ENCODE assay signal across 1 cellular context in genomic region chr2:101234169-101234938, GRCh38.
TF ChIP-seq lines count a peak whose summit lies in the region.

No MANE protein-coding gene starts in this region.

TF ChIP-seq in HepG2, 621 proteins besides CTCF, POLR2A, EP300 and RAD21 (continued from another document):
- TF ChIP-seq HNRNPL (IDR thresholded peaks at IDR 0.05; ENCODE audit: low read depth, low read length) (no peak), PAXIP1 (CRISPR knock-in tag; conservative IDR thresholded peaks at IDR 0.05) (peak; percentile 65), HMGXB3 (CRISPR knock-in tag; IDR thresholded peaks at IDR 0.05; ENCODE audit: borderline replicate concordance) (peak; percentile 23; the same call in 1 of the 2 replicates), ZNF720 (CRISPR knock-in tag; IDR thresholded peaks at IDR 0.05) (no peak), ZFP36L2 (CRISPR knock-in tag; IDR thresholded peaks at IDR 0.05) (no peak), FOXP1 (IDR thresholded peaks at IDR 0.05) (no peak), FOXP1 (CRISPR knock-in tag; IDR thresholded peaks at IDR 0.05) (peak; percentile 52; the same call in 1 of the 2 replicates), MAX (IDR thresholded peaks at IDR 0.05) (peak; percentile 37; the same call in 1 of the 2 replicates), ZNF747 (CRISPR knock-in tag; IDR thresholded peaks at IDR 0.05; ENCODE audit: borderline replicate concordance) (no peak), HNRNPUL1 (IDR thresholded peaks at IDR 0.05; ENCODE audit: low read depth, low read length) (no peak), IRF9 (CRISPR knock-in tag; IDR thresholded peaks at IDR 0.05; ENCODE audit: borderline replicate concordance) (no peak), ZBTB7A (CRISPR knock-in tag; IDR thresholded peaks at IDR 0.05) (0 out of 2 replicates have a peak, but pooled peaks have one; percentile 21), CEBPG (CRISPR knock-in tag; IDR thresholded peaks at IDR 0.05) (peak; percentile 78), ZNF709 (CRISPR knock-in tag; IDR thresholded peaks at IDR 0.05) (peak; percentile 25; the same call in 1 of the 2 replicates), ISX (CRISPR knock-in tag; conservative IDR thresholded peaks at IDR 0.05) (no peak), ZNF333 (CRISPR knock-in tag; IDR thresholded peaks at IDR 0.05; ENCODE audit: borderline replicate concordance) (no peak), AKNA (CRISPR knock-in tag; IDR thresholded peaks at IDR 0.05; ENCODE audit: borderline replicate concordance) (no peak), ZBTB33 (CRISPR knock-in tag; IDR thresholded peaks at IDR 0.05) (peak; percentile 15; the same call in 1 of the 2 replicates), JUN (CRISPR knock-in tag; IDR thresholded peaks at IDR 0.05) (no peak), ZNF839 (CRISPR knock-in tag; IDR thresholded peaks at IDR 0.05; ENCODE audit: borderline replicate concordance) (no peak), ATF7 (IDR thresholded peaks at IDR 0.05) (no peak), ATF7 (CRISPR knock-in tag; IDR thresholded peaks at IDR 0.05) (no peak)
